Comparison of ENCODE assay signal across 1 cellular context in genomic region chr12:65825573-65826512, GRCh38.
TF ChIP-seq lines count a peak whose summit lies in the region.

No MANE protein-coding gene starts in this region.

TF ChIP-seq in H1, 55 proteins besides CTCF, POLR2A, EP300 and RAD21 (continued from another document):
- TF ChIP-seq MAX (IDR thresholded peaks at IDR 0.05) (no peak), RNF2 (IDR thresholded peaks at IDR 0.05; ENCODE audit: borderline replicate concordance, low read depth, low read length, missing control alignments, poor library complexity, severe bottlenecking) (peak; percentile 3), ATF2 (IDR thresholded peaks at IDR 0.05; ENCODE audit: low read length) (no peak), SAP30 (IDR thresholded peaks at IDR 0.05; ENCODE audit: insufficient read depth, insufficient replicate concordance, low read length) (peak; percentile 72), YY1 (IDR thresholded peaks at IDR 0.05; ENCODE audit: low read depth, low read length) (peak; percentile 77), POLR2AphosphoS5 (IDR thresholded peaks at IDR 0.05; ENCODE audit: low read depth, low read length) (peak; percentile 22; the same call in 1 of the 2 replicates), SP2 (IDR thresholded peaks at IDR 0.05; ENCODE audit: low read length) (no peak), BRCA1 (IDR thresholded peaks at IDR 0.05; ENCODE audit: low read depth, low read length) (no peak), NRF1 (IDR thresholded peaks at IDR 0.05; ENCODE audit: low read depth, low read length) (no peak), RBBP5 (IDR thresholded peaks at IDR 0.05; ENCODE audit: borderline replicate concordance, low read depth, low read length) (peak; percentile 93), TEAD4 (IDR thresholded peaks at IDR 0.05; ENCODE audit: low read depth, low read length) (no peak), KDM4A (IDR thresholded peaks at IDR 0.05; ENCODE audit: low read depth, low read length, severe bottlenecking) (peak; percentile 73), CREB1 (IDR thresholded peaks at IDR 0.05) (no peak), E2F6 (IDR thresholded peaks at IDR 0.05) (no peak), SUZ12 (IDR thresholded peaks at IDR 0.05; ENCODE audit: low read length) (peak; percentile 65; the same call in 1 of the 2 replicates), CHD2 (IDR thresholded peaks at IDR 0.05; ENCODE audit: low read length) (no peak), SIRT6 (IDR thresholded peaks at IDR 0.05; ENCODE audit: low read length) (no peak), MAFK (IDR thresholded peaks at IDR 0.05; ENCODE audit: low read depth, low read length) (no peak), USF2 (IDR thresholded peaks at IDR 0.05; ENCODE audit: low read length) (no peak), EGR1 (IDR thresholded peaks at IDR 0.05; ENCODE audit: borderline replicate concordance, low read depth, low read length) (0 out of 2 replicates have a peak, but pooled peaks have one; percentile 4), CTBP2 (IDR thresholded peaks at IDR 0.05; ENCODE audit: borderline replicate concordance, insufficient read depth, insufficient read length, low read length) (peak; percentile 68), TBP (IDR thresholded peaks at IDR 0.05; ENCODE audit: low read depth, low read length) (peak; percentile 45; the same call in 1 of the 2 replicates), GABPA (IDR thresholded peaks at IDR 0.05; ENCODE audit: borderline replicate concordance, insufficient read depth, low read length) (no peak), KDM1A (IDR thresholded peaks at IDR 0.05; ENCODE audit: borderline replicate concordance, low read length) (no peak), CHD7 (IDR thresholded peaks at IDR 0.05; ENCODE audit: insufficient replicate concordance, low read length) (no peak), CEBPB (IDR thresholded peaks at IDR 0.05; ENCODE audit: low read depth, low read length) (no peak), SIN3A (conservative IDR thresholded peaks at IDR 0.05 in 1 of 2, IDR thresholded peaks at IDR 0.05 in 1 of 2; ENCODE audit: low read depth in 1 of 2, low read length in 2 of 2) (peak in 1 of 2 experiments; percentile 11; a peak in 2 of 4 replicates), TAF7 (optimal IDR thresholded peaks at IDR 0.05; ENCODE audit: borderline replicate concordance, low read depth, low read length) (peak; percentile 25), HDAC6 (IDR thresholded peaks at IDR 0.05; ENCODE audit: low read depth, low read length) (no peak), CBX5 (IDR thresholded peaks at IDR 0.05; ENCODE audit: low read depth, low read length) (no peak), KDM5A (IDR thresholded peaks at IDR 0.05; ENCODE audit: low read length) (no peak), CBX8 (IDR thresholded peaks at IDR 0.05; ENCODE audit: borderline replicate concordance, low read depth, low read length) (no peak), SP4 (IDR thresholded peaks at IDR 0.05; ENCODE audit: low read length) (no peak), ZNF274 (IDR thresholded peaks at IDR 0.05; ENCODE audit: borderline replicate concordance, extremely low read depth, low read length) (no peak), FOSL1 (IDR thresholded peaks at IDR 0.05; ENCODE audit: insufficient read depth, low read depth, low read length) (no peak), EZH2 (IDR thresholded peaks at IDR 0.05; ENCODE audit: low read depth, low read length, severe bottlenecking) (peak; percentile 41), SP1 (IDR thresholded peaks at IDR 0.05; ENCODE audit: low read depth, low read length) (0 out of 2 replicates have a peak, but pooled peaks have one; percentile 38), POU5F1 (IDR thresholded peaks at IDR 0.05; ENCODE audit: low read depth, low read length) (no peak), PHF8 (conservative IDR thresholded peaks at IDR 0.05; ENCODE audit: low read depth, low read length) (peak; percentile 31)
